ENCODE assay signal across 8 cellular contexts in the genomic region with DNA sequence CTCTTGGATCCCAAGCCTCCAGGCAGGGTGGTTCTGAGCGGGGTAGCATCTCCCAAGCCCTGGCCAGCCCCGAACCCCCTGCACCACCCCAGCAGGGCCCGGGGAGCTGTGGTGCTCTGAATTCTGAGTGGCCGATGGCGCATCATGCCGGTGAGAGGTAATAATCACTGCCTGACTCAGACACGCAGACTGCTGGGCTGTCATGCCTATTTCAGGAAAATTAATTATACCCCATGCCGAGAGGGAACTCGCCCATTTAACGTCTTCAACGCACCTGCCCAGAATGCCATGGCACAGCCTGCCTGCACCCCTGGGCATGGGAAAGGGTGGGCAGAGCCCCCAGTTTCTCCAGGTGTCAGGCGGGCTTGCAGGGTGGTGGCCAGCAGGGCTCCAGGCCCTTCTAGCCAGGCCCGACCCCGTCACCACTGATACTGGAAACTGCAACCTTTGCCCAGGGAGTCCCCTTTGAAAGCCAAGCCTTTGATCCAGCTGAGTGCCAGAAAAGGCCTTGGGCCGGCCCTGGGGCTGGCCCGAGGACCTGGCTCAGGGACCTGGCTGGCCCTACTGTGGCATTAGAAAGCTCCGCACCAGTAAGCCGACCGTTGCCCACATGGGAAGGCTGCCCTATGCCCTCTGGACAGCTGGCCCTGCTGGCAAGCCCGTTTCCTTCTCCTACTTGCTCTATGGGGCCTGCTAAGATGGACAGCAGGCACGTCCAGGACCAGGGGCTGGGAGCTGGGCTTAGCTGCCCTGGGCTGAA. TPM values are rescaled to one million over a fixed set of nuclear protein-coding genes. Genes with fewer than 3 reads are reported as not detected.
A peak's percentile ranks its signal among the peaks of the same experiment; 100 is the strongest.
DNase-seq lines count a peak whose midpoint lies in the region; ATAC-seq, FAIRE-seq and TF ChIP-seq lines count a peak whose summit lies in the region.
"Not testable (repeated sequence)": the region's sequence is repeated elsewhere in the genome, so short reads cannot be mapped to it uniquely, and the experiment has no call there.
"Had no signal": no experiment of that assay in that cellular context is flagged by ENCODE, and none has a peak within 500 bp of the region (broad histone marks: within the 10 kb centered on the region; RNA-seq: fewer than 3 reads in every experiment).

No MANE protein-coding gene starts in this region.

- not testable (repeated sequence) for H3K27me3 ChIP-seq in WERI-Rb-1 (ENCODE audit: insufficient read depth, low read depth, severe bottlenecking); body of pancreas; liver (ENCODE audit: control insufficient read depth in 4 of 4, insufficient read depth in 4 of 4, low read length in 3 of 4); sigmoid colon

- intact Hi-C loops in body of pancreas (cut with DNase I); kidney (cut with DNase I); mucosa of descending colon (cut with DNase I, micrococcal nuclease); sigmoid colon (cut with DNase I): not testable (repeated sequence)

- not testable (repeated sequence) for TF ChIP-seq RAD21 in A549 (conservative IDR thresholded peaks at IDR 0.05 in 1 of 2, IDR thresholded peaks at IDR 0.05 in 1 of 2); liver (IDR thresholded peaks at IDR 0.05)

- ATAC-seq in A549 = peak; percentile 2 to 20; a peak in 4 of 6 replicates
- peak; percentile 52 for ATAC-seq in body of pancreas
- not testable (repeated sequence) for ATAC-seq in mucosa of descending colon

- not testable (repeated sequence) for H3K4me2 ChIP-seq in A549

- no CpG with 5 or more reads among the region's 21 CpGs for WGBS in A549 (ENCODE audit: missing lambda C conversion rate)
- no CpG with 5 or more reads among the region's 21 CpGs for WGBS in body of pancreas, 2 donors
- WGBS in liver = 29% methylated on average over 5 of the region's 21 CpGs
- 87 to 95% methylated on average over 4 to 6 of the region's 21 CpGs for WGBS in sigmoid colon, 2 donors

- TF ChIP-seq POLR2A in A549 (IDR thresholded peaks at IDR 0.05; ENCODE audit: low read length); body of pancreas (IDR thresholded peaks at IDR 0.05); sigmoid colon (IDR thresholded peaks at IDR 0.05): not testable (repeated sequence)

- not testable (repeated sequence) for H3K4me3 ChIP-seq in A549; WERI-Rb-1 (ENCODE audit: low read depth, low read length); body of pancreas; kidney (ENCODE audit: low read length in 2 of 2); liver (ENCODE audit: low read depth in 1 of 3, low read length in 3 of 3); mucosa of descending colon; sigmoid colon

- not testable (repeated sequence) for H3K9me3 ChIP-seq in A549; WERI-Rb-1 (ENCODE audit: severe bottlenecking); body of pancreas; kidney (ENCODE audit: control insufficient read depth in 1 of 2, low read length in 2 of 2); liver (ENCODE audit: control insufficient read depth in 4 of 4, low read length in 3 of 4); mucosa of descending colon; sigmoid colon

- not testable (repeated sequence) for DNase-seq in A549 (ENCODE audit: low read depth in 1 of 2, low spot score in 1 of 2)
- DNase-seq in WERI-Rb-1 = peak; percentile 7
- DNase-seq in body of pancreas = peak in 1 of 4 donors; percentile 1
- peak; percentile 36 for DNase-seq in kidney
- DNase-seq in mucosa of descending colon = peak in 2 of 3 donors; percentile 2 to 21
- peak; percentile 33 for DNase-seq in sigmoid colon

- H3K4me1 ChIP-seq in A549; body of pancreas; kidney (ENCODE audit: control insufficient read depth in 1 of 2, insufficient read depth in 1 of 2, low read depth in 1 of 2, low read length in 2 of 2); liver (ENCODE audit: control insufficient read depth in 4 of 4, insufficient read depth in 4 of 4, low read length in 3 of 4); mucosa of descending colon (ENCODE audit: low read depth); sigmoid colon: not testable (repeated sequence)

- CTCF ChIA-PET in A549 (lab: Yijun Ruan, JAX) = not testable (repeated sequence)

- not testable (repeated sequence) for H3K27ac ChIP-seq in A549; WERI-Rb-1; body of pancreas; kidney (ENCODE audit: low read depth in 2 of 2, low read length in 2 of 2); liver (ENCODE audit: low read depth in 1 of 2, low read length in 2 of 2); sigmoid colon

- FAIRE-seq in A549 (lab: Jason Lieb, UNC); kidney (lab: Jason Lieb, UNC): not testable (repeated sequence)

- POLR2A ChIA-PET in A549 (lab: Yijun Ruan, JAX) = not testable (repeated sequence)

- H3K36me3 ChIP-seq in WERI-Rb-1; body of pancreas (replicated peaks in 1 of 2; ENCODE audit: insufficient read depth in 1 of 2, low read depth in 2 of 2); kidney (ENCODE audit: control insufficient read depth in 1 of 2, insufficient read depth in 2 of 2, low read length in 2 of 2); liver (ENCODE audit: control insufficient read depth in 4 of 4, insufficient read depth in 3 of 4, low read depth in 1 of 4, low read length in 3 of 4); mucosa of descending colon (ENCODE audit: low read depth); sigmoid colon: not testable (repeated sequence)

- not testable (repeated sequence) for TF ChIP-seq EP300 in A549 (IDR thresholded peaks at IDR 0.05); sigmoid colon (IDR thresholded peaks at IDR 0.05)

- not testable (repeated sequence) for H3K9ac ChIP-seq in kidney (ENCODE audit: low read length in 2 of 2); liver (ENCODE audit: low read depth in 1 of 2, low read length in 2 of 2)

- TF ChIP-seq CTCF in A549 (IDR thresholded peaks at IDR 0.05); WERI-Rb-1 (IDR thresholded peaks at IDR 0.05; ENCODE audit: low read depth, low read length); body of pancreas (IDR thresholded peaks at IDR 0.05); kidney (IDR thresholded peaks at IDR 0.05; ENCODE audit: borderline replicate concordance, extremely low read depth, insufficient read depth); liver (IDR thresholded peaks at IDR 0.05; ENCODE audit: low read depth, low read length, missing input control); mucosa of descending colon (IDR thresholded peaks at IDR 0.05); sigmoid colon (IDR thresholded peaks at IDR 0.05): not testable (repeated sequence)

TF ChIP-seq in liver, 16 proteins besides CTCF, POLR2A, EP300 and RAD21:
- TF ChIP-seq RXRA (IDR thresholded peaks at IDR 0.05) = peak in 1 of 2 donors; percentile 16
- peak; percentile 24 to 41 for TF ChIP-seq HNF4A (conservative IDR thresholded peaks at IDR 0.05)

RNA-seq across cellular contexts. Expression of gene SIK1, which starts 23.1 kb away (rescaled TPM):
- polyA plus RNA-seq in A549 (2011; rRNA removed) (57.5 and 74.0 TPM in 2 replicates), A549 (2017; fragmentation: RNase III; extraction: RNeasy Plus Mini Kit Qiagen cat#74134 plus additional on column Dnase treatment) (12.2 to 17.7 TPM (median 14.0 TPM) in 3 replicates), kidney (ENCODE audit: insufficient read depth, low read depth, low replicate concordance) (3.4 TPM), liver (1 to 10 TPM in 1 of 2 donors, under 1 TPM in 1; 0.53 to 1.3 TPM), sigmoid colon (1 to 10 TPM in 2 of 3 donors, under 1 TPM in 1; under 0.01 to 6.7 (median 4.9) TPM)
- 10.4 and 12.1 TPM in 2 replicates for polyA plus RNA-seq in A549 (2012; cell fraction: cytosol; rRNA removed)
- polyA plus RNA-seq in A549 (2012; cell fraction: nucleus; rRNA removed) = 25.5 and 33.0 TPM in 2 replicates
- polyA minus RNA-seq in A549 (2011; rRNA and poly(A)+ RNA removed) = 63.4 and 75.0 TPM in 2 replicates
- total RNA-seq in body of pancreas (10 to 100 TPM in 1 of 2 donors, under 1 TPM in 1; 0.52 to 43.2 TPM), kidney (24.9 TPM), liver (1 to 10 TPM; 1.3 to 1.8 TPM), mucosa of descending colon (10 to 100 TPM in 1 of 3 donors, 1 to 10 TPM in 2; 5.5 to 40.5 (median 7.9) TPM), sigmoid colon (10 to 100 TPM in 2 of 4 donors, 1 to 10 TPM in 1, not detected in 1; 7.9 to 33.8 (median 18.5) TPM)
- polyA plus RNA-seq: CD4-positive, alpha-beta memory T cell had no signal
